21 cellular contexts compared by ENCODE assay signal in genomic region chr4:74555843-74556242, GRCh38.
DNase-seq lines count a peak whose midpoint lies in the region; ATAC-seq, FAIRE-seq and TF ChIP-seq lines count a peak whose summit lies in the region.
"Had no signal": no experiment of that assay in that cellular context is flagged by ENCODE, and none has a peak within 500 bp of the region (broad histone marks: within the 10 kb centered on the region; RNA-seq: fewer than 3 reads in every experiment).

No MANE protein-coding gene starts in this region.

- H3K27ac ChIP-seq in HCT116 (ENCODE audit: low read depth, low read length) (no peak overlapping the region), PC-3 (ENCODE audit: low read length) (peak overlapping the region; percentile 44)
- H3K27ac ChIP-seq: HL-60 had no signal

- H3K9ac ChIP-seq in HCT116 (ENCODE audit: low read length) (no peak overlapping the region), PC-3 (ENCODE audit: low read length) (no peak overlapping the region; the same call in 1 of the 2 replicates)

- BruUV-seq in HCT116 (replicated peaks; lab: Mats Ljungman, UMichigan): no TSS peak
- no TSS peak for BruUV-seq in PC-3 (replicated peaks; lab: Mats Ljungman, UMichigan)

- TF ChIP-seq POLR2A in HCT116 (IDR thresholded peaks at IDR 0.05; ENCODE audit: borderline replicate concordance, extremely low read depth, insufficient read depth, insufficient read length) (no peak), H54 (IDR thresholded peaks at IDR 0.05; ENCODE audit: low read depth, low read length) (no peak)

- H3F3A ChIP-seq in PC-3 (ENCODE audit: low read length, unreplicated experiment): no peaks in the 10 kb centered on the region

- ATAC-seq in HCT116 (no peak; the same call in 1 of the 2 replicates), PC-3 (no peak)
- ATAC-seq: GM12878 had no signal

- POLR2A ChIA-PET in HCT116 (lab: Charles Lee) (interaction anchor here (1.1 kb wide), 1 partner anchor 11 kb away, joined by 4 read pairs; no protein-coding TSS in a partner anchor), PC-3 (lab: Charles Lee; ENCODE audit: unreplicated experiment) (no interaction called here)

- H3K4me1 ChIP-seq in HCT116 (ENCODE audit: control insufficient read depth in 1 of 2, insufficient read depth in 2 of 2, low read length in 2 of 2): peaks cover 9 to 33% of the 10 kb centered on the region in 2 experiments
- peaks cover 13% of the 10 kb centered on the region for H3K4me1 ChIP-seq in PC-3 (ENCODE audit: insufficient read depth, low read length)
- H3K4me1 ChIP-seq: BE2C had no signal

- intact Hi-C loops in HCT116 (cut with micrococcal nuclease) (no loop called here), PC-3 (cut with micrococcal nuclease) (no loop called here)

- RAD21 ChIA-PET in HCT116 (lab: Charles Lee; ENCODE audit: low non-redundant PET in 1 of 2, low total read pairs in 2 of 2, uncharacterized antibody in 2 of 2, unreplicated experiment in 2 of 2): no interaction called here

- H3K27me3 ChIP-seq in HCT116 (ENCODE audit: insufficient read depth, low read length): no peaks in the 10 kb centered on the region
- no peaks in the 10 kb centered on the region for H3K27me3 ChIP-seq in PC-3 (ENCODE audit: low read length)
- H3K27me3 ChIP-seq: BE2C had no signal

- H3K4me3 Mint-ChIP-seq in endothelial cell (ENCODE audit: unreplicated experiment): no peak overlapping the region
- H3K4me3 Mint-ChIP-seq: CD4-positive, CD25-positive, alpha-beta regulatory T cell; CD8-positive, alpha-beta memory T cell; HFFc6 had no signal

- no peaks in the 10 kb centered on the region for H3K27me3 Mint-ChIP-seq in endothelial cell (ENCODE audit: unreplicated experiment)
- H3K27me3 Mint-ChIP-seq: CD4-positive, CD25-positive, alpha-beta regulatory T cell had no signal

- no peak for FAIRE-seq in H54 (lab: Jason Lieb, UNC)
- FAIRE-seq: A204.1, D721Med, GM12878, GM19239 had no signal

- CTCF ChIA-PET in HCT116 (lab: Charles Lee) (no interaction called here), PC-3 (lab: Charles Lee) (no interaction called here)

- H3K9me3 ChIP-seq in HCT116 (ENCODE audit: control insufficient read depth in 1 of 2, insufficient read depth in 1 of 2, low read depth in 1 of 2, low read length in 2 of 2) (no peaks in the 10 kb centered on the region; a peak in 1 of 4 replicates), PC-3 (ENCODE audit: low read length) (no peaks in the 10 kb centered on the region)
- H3K9me3 ChIP-seq: BE2C had no signal

- H2AFZ ChIP-seq in HCT116 (ENCODE audit: low read depth, low read length, poor library complexity, severe bottlenecking) (no peak overlapping the region), PC-3 (ENCODE audit: low read length) (no peak overlapping the region)

- no peaks in the 10 kb centered on the region for H3K9me3 Mint-ChIP-seq in endothelial cell (ENCODE audit: unreplicated experiment)
- H3K9me3 Mint-ChIP-seq: HFFc6 had no signal

- TF ChIP-seq RAD21 in HCT116 (IDR thresholded peaks at IDR 0.05; ENCODE audit: low read depth): no peak

- H3K36me3 Mint-ChIP-seq in endothelial cell (ENCODE audit: low read depth, unreplicated experiment): no peaks in the 10 kb centered on the region
- H3K36me3 Mint-ChIP-seq: CD4-positive, CD25-positive, alpha-beta regulatory T cell; CD8-positive, alpha-beta memory T cell had no signal

- no peaks in the 10 kb centered on the region for H4K20me1 ChIP-seq in HCT116 (ENCODE audit: insufficient read depth)
- H4K20me1 ChIP-seq in PC-3 (ENCODE audit: low read length): no peaks in the 10 kb centered on the region

- TF ChIP-seq CTCF in HCT116 (IDR thresholded peaks at IDR 0.05 in 2 of 3, conservative IDR thresholded peaks at IDR 0.05 in 1 of 3; ENCODE audit: borderline replicate concordance in 1 of 3, insufficient read depth in 1 of 3, low read depth in 2 of 3, low read length in 2 of 3) (no peak), PC-3 (conservative IDR thresholded peaks at IDR 0.05; ENCODE audit: low read depth, low read length) (no peak), epithelial cell of esophagus (IDR thresholded peaks at IDR 0.05; ENCODE audit: insufficient read depth, low read depth, low read length, missing control alignments) (no peak), endothelial cell (IDR thresholded peaks at IDR 0.05; ENCODE audit: unreplicated experiment) (no peak)

- no peak overlapping the region for H3K27ac Mint-ChIP-seq in endothelial cell (ENCODE audit: unreplicated experiment)
- H3K27ac Mint-ChIP-seq: CD4-positive, CD25-positive, alpha-beta regulatory T cell; CD8-positive, alpha-beta memory T cell; HFFc6 had no signal

- H3K4me1 Mint-ChIP-seq in endothelial cell (ENCODE audit: unreplicated experiment): no peaks in the 10 kb centered on the region
- H3K4me1 Mint-ChIP-seq: CD4-positive, CD25-positive, alpha-beta regulatory T cell; CD8-positive, alpha-beta memory T cell had no signal

- H3K9me2 ChIP-seq in HCT116 (ENCODE audit: insufficient read depth) (no peaks in the 10 kb centered on the region; the same call in 1 of the 2 replicates), PC-3 (replicated peaks; ENCODE audit: low read length) (no peaks in the 10 kb centered on the region)

- H3K36me3 ChIP-seq in HCT116 (ENCODE audit: control insufficient read depth in 1 of 2, insufficient read depth in 2 of 2, low read length in 2 of 2): no peaks in the 10 kb centered on the region
- H3K36me3 ChIP-seq in PC-3 (ENCODE audit: low read depth, low read length): no peaks in the 10 kb centered on the region
- H3K36me3 ChIP-seq: BE2C had no signal

- no peak for DNase-seq in HCT116 (ENCODE audit: low read depth, low spot score)
- DNase-seq in PC-3: no peak
- DNase-seq in epithelial cell of esophagus (ENCODE audit: low read depth): peak; percentile 22
- peak; percentile 62 for DNase-seq in renal cortical epithelial cell (ENCODE audit: low read depth)
- no peak for DNase-seq in H54 (ENCODE audit: insufficient read length, low spot score)
- no peak for DNase-seq in endothelial cell (ENCODE audit: low spot score)
- DNase-seq in EL: no peak
- DNase-seq: ACHN; BE2C; C1 segment of cervical spinal cord; CD4-positive, CD25-positive, alpha-beta regulatory T cell; CD8-positive, alpha-beta memory T cell; COR-L47; DMS79 treated with DMSO at 0.1 percent for 48 hours; HCEC 1CT had no signal

- H3K4me2 ChIP-seq in HCT116 (ENCODE audit: low read length) (0 out of 2 replicates have a peak overlapping the region, but pooled peaks have one; percentile 10), PC-3 (ENCODE audit: low read length) (no peak overlapping the region)

- H3K79me2 ChIP-seq in HCT116 (ENCODE audit: insufficient read depth, low read length) (no peaks in the 10 kb centered on the region), PC-3 (ENCODE audit: low read length) (no peaks in the 10 kb centered on the region)

- no peak overlapping the region for H3K4me3 ChIP-seq in HCT116 (replicated peaks in 1 of 2; ENCODE audit: low read depth in 1 of 2, low read length in 2 of 2)
- H3K4me3 ChIP-seq in PC-3 (ENCODE audit: low read length): no peak overlapping the region
- no peak overlapping the region for H3K4me3 ChIP-seq in epithelial cell of esophagus (ENCODE audit: low read length)
- H3K4me3 ChIP-seq: GM12878 had no signal

TF ChIP-seq in HCT116, 20 proteins besides CTCF, POLR2A, EP300 and RAD21:
- TF ChIP-seq CBX3 (IDR thresholded peaks at IDR 0.05; ENCODE audit: low read depth) (no peak), CEBPB (IDR thresholded peaks at IDR 0.05; ENCODE audit: low read depth) (no peak), REST (IDR thresholded peaks at IDR 0.05; ENCODE audit: low read depth) (no peak), MAX (IDR thresholded peaks at IDR 0.05) (no peak), EZH2phosphoT487 (IDR thresholded peaks at IDR 0.05; ENCODE audit: borderline replicate concordance) (no peak)
TF ChIP-seq in HCT116: peak in this region for 0.

Comparison
In these comparisons a context has a peak if more than half of its experiments do, and no peak if none do; other contexts are left out.
1. DNase-seq: peak in epithelial cell of esophagus (single experiment) and renal cortical epithelial cell (single experiment); none in HCT116 (single experiment), PC-3 (single experiment), H54 (single experiment), endothelial cell (single experiment) and EL (single experiment).